ENCODE assay signal across 28 cellular contexts in the genomic region with DNA sequence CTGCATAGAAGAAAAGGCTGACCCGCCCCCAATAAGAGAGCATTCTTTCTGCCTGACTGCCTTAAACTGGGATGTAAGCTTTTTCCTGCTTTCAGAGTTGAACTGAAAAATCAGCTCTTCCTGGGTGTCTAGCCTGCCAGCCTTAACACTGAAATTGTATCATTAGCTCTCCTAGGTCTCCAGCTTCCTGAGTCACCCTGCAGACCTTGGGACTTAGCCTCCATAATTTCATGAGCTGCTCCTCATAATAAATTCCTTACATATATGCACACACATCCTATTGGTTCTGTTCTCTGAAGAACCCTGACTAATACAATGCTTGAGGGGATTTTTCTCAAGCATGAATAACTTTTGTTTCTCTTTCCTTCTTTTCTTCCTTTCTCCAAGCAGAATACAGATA.
DNase-seq lines count a peak whose midpoint lies in the region; ATAC-seq and TF ChIP-seq lines count a peak whose summit lies in the region.
"Had no signal": no experiment of that assay in that cellular context is flagged by ENCODE, and none has a peak within 500 bp of the region (broad histone marks: within the 10 kb centered on the region; RNA-seq: fewer than 3 reads in every experiment).

No MANE protein-coding gene starts in this region.

- H3K27me3 ChIP-seq in MG63, result no peaks in the 10 kb centered on the region
- no peaks in the 10 kb centered on the region for H3K27me3 ChIP-seq in endodermal cell (ENCODE audit: control insufficient read depth, insufficient read depth, low read length, poor library complexity, severe bottlenecking)
- H3K27me3 ChIP-seq: esophagus squamous epithelium, right atrium auricular region had no signal

- H3K36me3 Mint-ChIP-seq in endodermal cell (ENCODE audit: low read depth) (no peaks in the 10 kb centered on the region), natural killer cell (no peaks in the 10 kb centered on the region), WTC11 (no peaks in the 10 kb centered on the region)
- H3K36me3 Mint-ChIP-seq: activated naive CD8-positive, alpha-beta T cell treated with anti-CD3 and anti-CD28 coated beads, Interleukin-2, amount 10 ng/mL, durations not matched to agents 7 days and 5 days; brain; mesothelial cell of epicardium; natural killer cell treated with Interleukin-12 subunit alpha and Interleukin-12 subunit beta and Interleukin-15 and Interleukin-18, amount 100 ng/mL, for 72 hours; stimulated activated memory B cell treated with anti-CD40 and anti-IgM and Interleukin-4, amounts not matched to agents 10 μg/mL and 1 μg/mL and 100 μg/mL, for 72 hours had no signal

- no peak overlapping the region for H3K4me3 Mint-ChIP-seq in endodermal cell
- H3K4me3 Mint-ChIP-seq in natural killer cell, result no peak overlapping the region
- no peak overlapping the region for H3K4me3 Mint-ChIP-seq in WTC11
- H3K4me3 Mint-ChIP-seq: activated naive CD8-positive, alpha-beta T cell treated with anti-CD3 and anti-CD28 coated beads, Interleukin-2, amount 10 ng/mL, durations not matched to agents 7 days and 5 days; brain; mesothelial cell of epicardium; natural killer cell treated with Interleukin-12 subunit alpha and Interleukin-12 subunit beta and Interleukin-15 and Interleukin-18, amount 100 ng/mL, for 72 hours; stimulated activated memory B cell treated with anti-CD40 and anti-IgM and Interleukin-4, amounts not matched to agents 10 μg/mL and 1 μg/mL and 100 μg/mL, for 72 hours; T-helper 2 cell treated with Interferon-gamma antibody and Interleukin-4, amounts not matched to agents 5 μg/mL and 100 μg/mL, for 36 hours had no signal

- H3K9me3 Mint-ChIP-seq in endodermal cell (no peaks in the 10 kb centered on the region), natural killer cell (no peaks in the 10 kb centered on the region), WTC11 (no peaks in the 10 kb centered on the region)
- H3K9me3 Mint-ChIP-seq: activated naive CD8-positive, alpha-beta T cell treated with anti-CD3 and anti-CD28 coated beads, Interleukin-2, amount 10 ng/mL, durations not matched to agents 7 days and 5 days; mesothelial cell of epicardium; natural killer cell treated with Interleukin-12 subunit alpha and Interleukin-12 subunit beta and Interleukin-15 and Interleukin-18, amount 100 ng/mL, for 72 hours; stimulated activated memory B cell treated with anti-CD40 and anti-IgM and Interleukin-4, amounts not matched to agents 10 μg/mL and 1 μg/mL and 100 μg/mL, for 72 hours; T-helper 2 cell treated with Interferon-gamma antibody and Interleukin-4, amounts not matched to agents 5 μg/mL and 100 μg/mL, for 36 hours had no signal

- peak; percentile 81 for DNase-seq in EH (ENCODE audit: low read depth)
- peak; percentile 22 for DNase-seq in MG63
- peak; percentile 42 for DNase-seq in endodermal cell
- DNase-seq in kidney glomerular epithelial cell (lab: John Stamatoyannopoulos, UW), result peak; percentile 70
- no peak for DNase-seq in natural killer cell
- DNase-seq in WTC11 (ENCODE audit: low spot score), result no peak
- DNase-seq: activated CD4-positive, alpha-beta T cell treated with anti-CD3 and anti-CD28 coated beads, Interleukin-2, amount 50 U/mL, for 48 hours; activated naive CD8-positive, alpha-beta T cell treated with anti-CD3 and anti-CD28 coated beads, Interleukin-2, amount 10 ng/mL, durations not matched to agents 7 days and 5 days; COR-L47; DND-41; effector CD8-positive, alpha-beta T cell; esophagus squamous epithelium; Karpas-422; left ventricle myocardium inferior; NCI-H1105; NCI-H2029; NCI-H2227 treated with DMSO at 0.1 percent for 48 hours; NCI-H774; stimulated activated CD4-positive, alpha-beta T cell treated with anti-CD3 and anti-CD28 coated beads, Interleukin-4, amount 100 ng/mL, for 1 hour had no signal

- no peak overlapping the region for H3K27ac ChIP-seq in endodermal cell (ENCODE audit: low read depth, low read length)
- H3K27ac ChIP-seq: esophagus squamous epithelium, left ventricle myocardium inferior, right atrium auricular region had no signal

- H3K4me3 ChIP-seq in MG63, result no peak overlapping the region
- H3K4me3 ChIP-seq in endodermal cell (ENCODE audit: low read length), result no peak overlapping the region
- H3K4me3 ChIP-seq: esophagus squamous epithelium, HAP-1, left ventricle myocardium inferior, right atrium auricular region had no signal

- POLR2A ChIA-PET in WTC11 (lab: Charles Lee), result interaction anchor here (0.6 kb wide), 1 partner anchor 15 kb away, joined by 3 read pairs; no protein-coding TSS in a partner anchor

- H3K36me3 ChIP-seq in MG63 (no peaks in the 10 kb centered on the region), endodermal cell (ENCODE audit: control insufficient read depth, insufficient read depth, low read length) (no peaks in the 10 kb centered on the region)
- H3K36me3 ChIP-seq: esophagus squamous epithelium, HAP-1, left ventricle myocardium inferior, right atrium auricular region had no signal

- intact Hi-C loops in natural killer cell (cut with micrococcal nuclease), result loop anchor here (1.0 kb wide), 1 partner anchor 245 kb away; no protein-coding TSS in a partner anchor

- H3K9me3 ChIP-seq in MG63 (no peaks in the 10 kb centered on the region), endodermal cell (ENCODE audit: control insufficient read depth, low read length) (no peaks in the 10 kb centered on the region)
- H3K9me3 ChIP-seq: esophagus squamous epithelium, HAP-1, left ventricle myocardium inferior, right atrium auricular region had no signal

- H3K4me1 Mint-ChIP-seq in endodermal cell, result peaks cover 15% of the 10 kb centered on the region
- no peaks in the 10 kb centered on the region for H3K4me1 Mint-ChIP-seq in natural killer cell
- H3K4me1 Mint-ChIP-seq in WTC11, result peaks cover 60% of the 10 kb centered on the region
- H3K4me1 Mint-ChIP-seq: activated naive CD8-positive, alpha-beta T cell treated with anti-CD3 and anti-CD28 coated beads, Interleukin-2, amount 10 ng/mL, durations not matched to agents 7 days and 5 days; stimulated activated memory B cell treated with anti-CD40 and anti-IgM and Interleukin-4, amounts not matched to agents 10 μg/mL and 1 μg/mL and 100 μg/mL, for 72 hours had no signal

- WGBS in endodermal cell (ENCODE audit: insufficient coverage in 1 of 2, insufficient read length in 1 of 2), 2 experiments, result 78% methylated on average over 1 of the region's 1 CpG; no CpG with 5 or more reads in 1 of the 2 experiments

- no peak overlapping the region for H3K9ac ChIP-seq in endodermal cell (ENCODE audit: extremely low read depth, low read length, poor library complexity, severe bottlenecking)

- H3K27me3 Mint-ChIP-seq in endodermal cell (ENCODE audit: insufficient read depth), result no peaks in the 10 kb centered on the region
- peaks cover 15 to 16% of the 10 kb centered on the region in 2 donors for H3K27me3 Mint-ChIP-seq in natural killer cell (ENCODE audit: low read depth in 2 of 2)
- peaks cover 3% of the 10 kb centered on the region for H3K27me3 Mint-ChIP-seq in WTC11 (ENCODE audit: low read depth)
- H3K27me3 Mint-ChIP-seq: brain had no signal

- H3K27ac Mint-ChIP-seq in endodermal cell (no peak overlapping the region), natural killer cell (no peak overlapping the region), WTC11 (no peak overlapping the region)
- H3K27ac Mint-ChIP-seq: activated naive CD8-positive, alpha-beta T cell treated with anti-CD3 and anti-CD28 coated beads, Interleukin-2, amount 10 ng/mL, durations not matched to agents 7 days and 5 days; brain; mesothelial cell of epicardium; natural killer cell treated with Interleukin-12 subunit alpha and Interleukin-12 subunit beta and Interleukin-15 and Interleukin-18, amount 100 ng/mL, for 72 hours; stimulated activated memory B cell treated with anti-CD40 and anti-IgM and Interleukin-4, amounts not matched to agents 10 μg/mL and 1 μg/mL and 100 μg/mL, for 72 hours; T-helper 2 cell treated with Interferon-gamma antibody and Interleukin-4, amounts not matched to agents 5 μg/mL and 100 μg/mL, for 36 hours had no signal

- CTCF ChIA-PET in WTC11 (lab: Charles Lee), result interaction anchor here (1.1 to 3.7 kb wide), 13 partner anchors 10 to 244 kb away, joined by 3 to 38 read pairs (median 4); no protein-coding TSS in a partner anchor

- ATAC-seq in esophagus mucosa, result no peak
- ATAC-seq in HG03039 (IDR thresholded peaks at IDR 0.05; ENCODE audit: unreplicated experiment), result no peak
- no peak for ATAC-seq in natural killer cell
- no peak for ATAC-seq in WTC11
- ATAC-seq: natural killer cell treated with Interleukin-12 subunit alpha and Interleukin-12 subunit beta and Interleukin-15 and Interleukin-18, amount 100 ng/mL, for 72 hours; stimulated activated memory B cell treated with anti-CD40 and anti-IgM and Interleukin-4, amounts not matched to agents 10 μg/mL and 1 μg/mL and 100 μg/mL, for 72 hours had no signal

- no peaks in the 10 kb centered on the region for H3K4me1 ChIP-seq in endodermal cell (ENCODE audit: control insufficient read depth, insufficient read depth, low read length)
- H3K4me1 ChIP-seq: esophagus squamous epithelium, left ventricle myocardium inferior, right atrium auricular region had no signal

- TF ChIP-seq CTCF in endodermal cell (conservative IDR thresholded peaks at IDR 0.05) (no peak), natural killer cell (IDR thresholded peaks at IDR 0.05) (no peak), WTC11 (IDR thresholded peaks at IDR 0.05) (no peak)

TF ChIP-seq in WTC11, 78 proteins besides CTCF, POLR2A, EP300 and RAD21 (continues in another document):
- no peak for TF ChIP-seq HMGA2 (CRISPR knock-in tag; IDR thresholded peaks at IDR 0.05)

Comparison
In these comparisons a context has a peak if more than half of its experiments do, and no peak if none do; other contexts are left out.
1. DNase-seq: peak in EH (single experiment), MG63 (single experiment), endodermal cell (single experiment) and kidney glomerular epithelial cell (single experiment); none in natural killer cell (single experiment) and WTC11 (single experiment).